8 cellular contexts compared by ENCODE assay signal in genomic region chr11:34840736-34841386, GRCh38.
A peak's percentile ranks its signal among the peaks of the same experiment; 100 is the strongest.
DNase-seq lines count a peak whose midpoint lies in the region; ATAC-seq, FAIRE-seq and TF ChIP-seq lines count a peak whose summit lies in the region.

No MANE protein-coding gene starts in this region.

- no TSS peak for BruUV-seq in mammary epithelial cell (replicated peaks; lab: Mats Ljungman, UMichigan)

- in situ Hi-C loops in GM13977 (cut with MboI; ENCODE audit: low pct_unique_long_range_greater_than_20kb, low sequenced_read_pairs, unreplicated experiment) = no loop called here
- in situ Hi-C loops in mammary epithelial cell (cut with MboI; ENCODE audit: low sequenced_read_pairs in 2 of 2) = no loop called here

- no peak overlapping the region for H3K9ac ChIP-seq in NT2/D1 (ENCODE audit: insufficient read length, low read depth)
- no peak overlapping the region for H3K9ac ChIP-seq in mammary epithelial cell (ENCODE audit: insufficient read depth, low read length)

- H3K36me3 ChIP-seq in NT2/D1 (ENCODE audit: insufficient read depth, insufficient read length, low read length) = no peaks in the 10 kb centered on the region
- H3K36me3 ChIP-seq in mammary epithelial cell (ENCODE audit: insufficient read depth, low read length) = no peaks in the 10 kb centered on the region

- H3K9me3 ChIP-seq in NT2/D1 (ENCODE audit: insufficient read depth, low read length) = no peaks in the 10 kb centered on the region
- H3K9me3 ChIP-seq in mammary epithelial cell (replicated peaks; ENCODE audit: insufficient read depth, low read length) = no peaks in the 10 kb centered on the region

- no peak overlapping the region for H3K27ac ChIP-seq in mammary epithelial cell (ENCODE audit: insufficient read depth, low read depth, low read length)

- DNase-seq in AG09309 (ENCODE audit: low read depth) (no peak), GM13977 (ENCODE audit: low spot score) (peak; percentile 39), NT2/D1 (ENCODE audit: low read depth, low spot score) (peak; percentile 15), mammary epithelial cell (peak; percentile 25), naive B cell (peak; percentile 7), superior temporal gyrus (ENCODE audit: extremely low spot score) (no peak), frontal cortex (ENCODE audit: low spot score in 2 of 2) (no peak)

- H3K27me3 ChIP-seq in NT2/D1 (ENCODE audit: insufficient read depth, insufficient read length) (no peaks in the 10 kb centered on the region), mammary epithelial cell (ENCODE audit: insufficient read depth, low read length) (no peaks in the 10 kb centered on the region)

- peaks cover 13 to 26% (median 16%) of the 10 kb centered on the region in 3 donors for H3K27me3 Mint-ChIP-seq in naive B cell

- peaks cover 4% of the 10 kb centered on the region for H3K4me1 ChIP-seq in NT2/D1 (ENCODE audit: insufficient read depth, insufficient read length)
- H3K4me1 ChIP-seq in mammary epithelial cell (ENCODE audit: insufficient read depth, low read length) = no peaks in the 10 kb centered on the region

- TF ChIP-seq CTCF in AG09309 (IDR thresholded peaks at IDR 0.05; ENCODE audit: control insufficient read depth, insufficient read depth, low read depth, low read length, missing control alignments) = peak; percentile 48
- peak; percentile 78 for TF ChIP-seq CTCF in GM13977 (IDR thresholded peaks at IDR 0.05; ENCODE audit: extremely low read depth, insufficient read depth, missing control alignments)
- peak; percentile 54 to 56 for TF ChIP-seq CTCF in mammary epithelial cell (conservative IDR thresholded peaks at IDR 0.05 in 1 of 2, IDR thresholded peaks at IDR 0.05 in 1 of 2; ENCODE audit: extremely low read depth in 1 of 2, insufficient read depth in 1 of 2, low read depth in 1 of 2, low read length in 2 of 2)

- H3K79me2 ChIP-seq in mammary epithelial cell (ENCODE audit: insufficient read depth, low read length) = no peaks in the 10 kb centered on the region

- H3K4me3 ChIP-seq in AG09309 (ENCODE audit: control insufficient read depth, low read depth, low read length) = no peak overlapping the region
- H3K4me3 ChIP-seq in NT2/D1 (ENCODE audit: insufficient read length, low read depth) = no peak overlapping the region
- H3K4me3 ChIP-seq in mammary epithelial cell (replicated peaks in 1 of 3; ENCODE audit: insufficient read depth in 1 of 3, low read depth in 2 of 3, low read length in 3 of 3) = no peak overlapping the region

- CTCF ChIA-PET in mammary epithelial cell (lab: Charles Lee; ENCODE audit: low non-redundant PET) = interaction anchor here (0.6 kb wide), 1 partner anchor 283 kb away, joined by 3 read pairs; no protein-coding TSS in a partner anchor

- no peaks in the 10 kb centered on the region for H3K36me3 Mint-ChIP-seq in naive B cell

- no peak overlapping the region for H2AFZ ChIP-seq in mammary epithelial cell (ENCODE audit: low read depth, low read length)

- no peak overlapping the region for H3K27ac Mint-ChIP-seq in naive B cell

- peak; percentile 82 for ATAC-seq in HG02981 (IDR thresholded peaks at IDR 0.05; ENCODE audit: unreplicated experiment)
- peak; percentile 37 to 59 for ATAC-seq in naive B cell (ENCODE audit: low read depth in 2 of 2)

- dilution Hi-C loops in mammary epithelial cell (cut with HindIII; ENCODE audit: low sequenced_read_pairs) = no loop called here

- intact Hi-C loops in mammary epithelial cell (cut with micrococcal nuclease) = loop anchor here (2.0 kb wide), 1 partner anchor 50 kb away; no protein-coding TSS in a partner anchor

- 90% methylated on average over 4 of the region's 4 CpGs for WGBS in mammary epithelial cell (ENCODE audit: low coverage, missing lambda C conversion rate)

- H3K9me3 Mint-ChIP-seq in naive B cell = no peaks in the 10 kb centered on the region

- H3K4me2 ChIP-seq in mammary epithelial cell (ENCODE audit: insufficient read depth, low read depth, low read length) = no peak overlapping the region

- no peaks in the 10 kb centered on the region for H4K20me1 ChIP-seq in mammary epithelial cell (ENCODE audit: insufficient read depth, low read length)

- no peak for FAIRE-seq in frontal cortex (lab: Jason Lieb, UNC)

- no peak overlapping the region for H3K4me3 Mint-ChIP-seq in naive B cell

- H3K4me1 Mint-ChIP-seq in naive B cell = peaks cover 0 to 2% (median 0%) of the 10 kb centered on the region in 3 donors

Comparison
In these comparisons a context has a peak if more than half of its experiments do, and no peak if none do; other contexts are left out.
1. DNase-seq: peak in GM13977 (single experiment), NT2/D1 (single experiment), mammary epithelial cell (single experiment) and naive B cell (single experiment); none in AG09309 (single experiment), superior temporal gyrus (single experiment) and frontal cortex (0 of 2).
2. Peak in every context shown above with its lines, with median percentiles within 50 percentile points of each other: CTCF ChIP-seq.